In genomic region chr6:158798311-158798710, GRCh38 we compare ENCODE assay signal across 14 cellular contexts. TPM values are rescaled to one million over a fixed set of nuclear protein-coding genes. Genes with fewer than 3 reads are reported as not detected.
DNase-seq lines count a peak whose midpoint lies in the region; ATAC-seq and TF ChIP-seq lines count a peak whose summit lies in the region.
"Had no signal": no experiment of that assay in that cellular context is flagged by ENCODE, and none has a peak within 500 bp of the region (broad histone marks: within the 10 kb centered on the region; RNA-seq: fewer than 3 reads in every experiment).

No MANE protein-coding gene starts in this region.

- H3K36me3 Mint-ChIP-seq in endodermal cell (ENCODE audit: low read depth): peaks cover 22% of the 10 kb centered on the region
- peaks cover 19% of the 10 kb centered on the region for H3K36me3 Mint-ChIP-seq in stimulated activated memory B cell treated with anti-CD40 and anti-IgM and Interleukin-4, amounts not matched to agents 10 μg/mL and 1 μg/mL and 100 μg/mL, for 72 hours

- no peak overlapping the region for H3K4me3 ChIP-seq in SK-N-SH (ENCODE audit: low read depth in 2 of 2, low read length in 1 of 2)
- H3K4me3 ChIP-seq in OCI-LY7 (ENCODE audit: low read depth, low read length, poor library complexity, severe bottlenecking): no peak overlapping the region
- H3K4me3 ChIP-seq in endodermal cell (ENCODE audit: low read length): no peak overlapping the region
- H3K4me3 ChIP-seq: MG63, sigmoid colon had no signal

- intact Hi-C loops in OCI-LY7 (cut with micrococcal nuclease; ENCODE audit: unreplicated experiment): loop anchor here (10.0 kb wide), 1 partner anchor 94 kb away; no protein-coding TSS in a partner anchor

- CTCF ChIA-PET in SK-N-SH (lab: Yijun Ruan, JAX): interaction anchor here (1.3 to 2.2 kb wide), 4 partner anchors 9 to 80 kb away, joined by 3 to 7 read pairs (median 4); no protein-coding TSS in a partner anchor
- CTCF ChIA-PET in OCI-LY7 (lab: Charles Lee; ENCODE audit: unreplicated experiment): interaction anchor here (1.4 kb wide), 1 partner anchor 11 kb away, joined by 4 read pairs; no protein-coding TSS in a partner anchor

- H3K79me2 ChIP-seq in SK-N-SH (ENCODE audit: insufficient read depth) (peaks cover 100% of the 10 kb centered on the region), OCI-LY7 (ENCODE audit: insufficient read depth, low read depth, low read length) (peaks cover 100% of the 10 kb centered on the region)

- H3K9ac ChIP-seq in SK-N-SH: no peak overlapping the region
- no peak overlapping the region for H3K9ac ChIP-seq in endodermal cell (ENCODE audit: extremely low read depth, low read length, poor library complexity, severe bottlenecking)

- no peaks in the 10 kb centered on the region for H3K27me3 ChIP-seq in SK-N-SH (ENCODE audit: insufficient read depth)
- H3K27me3 ChIP-seq in endodermal cell (ENCODE audit: control insufficient read depth, insufficient read depth, low read length, poor library complexity, severe bottlenecking): no peaks in the 10 kb centered on the region
- H3K27me3 ChIP-seq: MG63, sigmoid colon had no signal

- peaks cover 60% of the 10 kb centered on the region for H3K4me1 Mint-ChIP-seq in endodermal cell
- H3K4me1 Mint-ChIP-seq in stimulated activated memory B cell treated with anti-CD40 and anti-IgM and Interleukin-4, amounts not matched to agents 10 μg/mL and 1 μg/mL and 100 μg/mL, for 72 hours: peaks cover 86% of the 10 kb centered on the region

- peaks cover 28 to 32% of the 10 kb centered on the region in 2 experiments; a peak in 3 of 4 replicates for H3K4me1 ChIP-seq in SK-N-SH (ENCODE audit: control insufficient read depth in 1 of 2, insufficient read depth in 2 of 2, low read depth in 1 of 2, low read length in 1 of 2)
- peaks cover 99% of the 10 kb centered on the region for H3K4me1 ChIP-seq in OCI-LY7 (ENCODE audit: insufficient read depth, low read length, poor library complexity, severe bottlenecking)
- peaks cover 9% of the 10 kb centered on the region for H3K4me1 ChIP-seq in endodermal cell (ENCODE audit: control insufficient read depth, insufficient read depth, low read length)

- ATAC-seq in SK-N-SH treated with all-trans-retinoic acid at 6 μM for 48 hours (no peak), HG03469 (IDR thresholded peaks at IDR 0.05; ENCODE audit: unreplicated experiment) (no peak), GM18873 (IDR thresholded peaks at IDR 0.05; ENCODE audit: low FRiP score, unreplicated experiment) (no peak)
- peak; percentile 89 for ATAC-seq in stimulated activated memory B cell treated with anti-CD40 and anti-IgM and Interleukin-4, amounts not matched to agents 10 μg/mL and 1 μg/mL and 100 μg/mL, for 72 hours

- H2AFZ ChIP-seq in SK-N-SH (ENCODE audit: low read depth): no peak overlapping the region
- no peak overlapping the region for H2AFZ ChIP-seq in OCI-LY7 (ENCODE audit: low read length)

- H3K9me2 ChIP-seq in SK-N-SH (no peaks in the 10 kb centered on the region), OCI-LY7 (ENCODE audit: insufficient read depth, low read length) (no peaks in the 10 kb centered on the region)

- H3K4me2 ChIP-seq in SK-N-SH (0 out of 2 replicates have a peak overlapping the region, but pooled peaks have one; percentile 10), OCI-LY7 (ENCODE audit: low read length) (peak overlapping the region; percentile 77)

- H3K9me3 Mint-ChIP-seq in endodermal cell: no peaks in the 10 kb centered on the region
- no peaks in the 10 kb centered on the region for H3K9me3 Mint-ChIP-seq in stimulated activated memory B cell treated with anti-CD40 and anti-IgM and Interleukin-4, amounts not matched to agents 10 μg/mL and 1 μg/mL and 100 μg/mL, for 72 hours

- H3K27me3 Mint-ChIP-seq in endodermal cell (ENCODE audit: insufficient read depth): no peaks in the 10 kb centered on the region
- no peaks in the 10 kb centered on the region for H3K27me3 Mint-ChIP-seq in stimulated activated memory B cell treated with anti-CD40 and anti-IgM and Interleukin-4, amounts not matched to agents 10 μg/mL and 1 μg/mL and 100 μg/mL, for 72 hours

- DNase-seq in SK-N-SH (no peak), OCI-LY7 (ENCODE audit: low spot score) (no peak), endodermal cell (peak; percentile 44), activated T-cell treated with anti-CD3 and anti-CD28 coated beads for 4 hours (no peak)
- DNase-seq: cortex of kidney, GDM1, HCEC 1CT, NCI-H510A treated with DMSO at 0.1 percent for 48 hours, sigmoid colon had no signal

- H3K36me3 ChIP-seq in SK-N-SH (replicated peaks in 1 of 2; ENCODE audit: control insufficient read depth in 1 of 2, insufficient read depth in 2 of 2, low read length in 1 of 2) (no peaks in the 10 kb centered on the region), OCI-LY7 (ENCODE audit: insufficient read depth, low read length) (peaks cover 97% of the 10 kb centered on the region), endodermal cell (ENCODE audit: control insufficient read depth, insufficient read depth, low read length) (peaks cover 63% of the 10 kb centered on the region)
- H3K36me3 ChIP-seq: sigmoid colon had no signal

- POLR2A ChIA-PET in SK-N-SH (lab: Yijun Ruan, JAX): no interaction called here
- POLR2A ChIA-PET in OCI-LY7 (lab: Charles Lee): interaction anchor here (0.5 to 11.9 kb wide), 10 partner anchors 9 to 409 kb away, joined by 3 to 155 read pairs (median 4); no protein-coding TSS in a partner anchor

- H3K27ac ChIP-seq in SK-N-SH (ENCODE audit: low read depth in 2 of 2, low read length in 1 of 2): peak overlapping the region; percentile 20 to 97; a peak in 3 of 4 replicates
- peak overlapping the region; percentile 62 for H3K27ac ChIP-seq in OCI-LY7 (ENCODE audit: low read depth, low read length, poor library complexity, severe bottlenecking)
- H3K27ac ChIP-seq in endodermal cell (ENCODE audit: low read depth, low read length): peak overlapping the region; percentile 40

- no peak for TF ChIP-seq CTCF in SK-N-SH (IDR thresholded peaks at IDR 0.05)
- no peak for TF ChIP-seq CTCF in OCI-LY7 (conservative IDR thresholded peaks at IDR 0.05; ENCODE audit: low read length)
- no peak for TF ChIP-seq CTCF in endodermal cell (conservative IDR thresholded peaks at IDR 0.05)

- BruUV-seq in OCI-LY7 (replicated peaks; lab: Mats Ljungman, UMichigan): no TSS peak

- H4K20me1 ChIP-seq in SK-N-SH (ENCODE audit: insufficient read depth): peaks cover 43% of the 10 kb centered on the region
- H4K20me1 ChIP-seq in OCI-LY7 (ENCODE audit: insufficient read depth, low read length): peaks cover 74% of the 10 kb centered on the region

- WGBS in SK-N-SH (ENCODE audit: low lambda C conversion rate): 91% methylated on average over 8 of the region's 8 CpGs
- 90 to 100% methylated on average over 2 to 8 of the region's 8 CpGs for WGBS in endodermal cell (ENCODE audit: insufficient coverage in 1 of 2, insufficient read length in 1 of 2), 2 experiments

- TF ChIP-seq EP300 in SK-N-SH (IDR thresholded peaks at IDR 0.05; ENCODE audit: borderline replicate concordance in 1 of 2, low read depth in 1 of 2, low read length in 1 of 2): no peak

- H3K27ac Mint-ChIP-seq in endodermal cell: no peak overlapping the region
- H3K27ac Mint-ChIP-seq in stimulated activated memory B cell treated with anti-CD40 and anti-IgM and Interleukin-4, amounts not matched to agents 10 μg/mL and 1 μg/mL and 100 μg/mL, for 72 hours: peak overlapping the region; percentile 73

- no peaks in the 10 kb centered on the region for H3K9me3 ChIP-seq in SK-N-SH
- H3K9me3 ChIP-seq in OCI-LY7 (ENCODE audit: low read length): no peaks in the 10 kb centered on the region
- no peaks in the 10 kb centered on the region for H3K9me3 ChIP-seq in endodermal cell (ENCODE audit: control insufficient read depth, low read length)
- H3K9me3 ChIP-seq: MG63, sigmoid colon had no signal

- H3K4me3 Mint-ChIP-seq in endodermal cell: no peak overlapping the region
- H3K4me3 Mint-ChIP-seq in stimulated activated memory B cell treated with anti-CD40 and anti-IgM and Interleukin-4, amounts not matched to agents 10 μg/mL and 1 μg/mL and 100 μg/mL, for 72 hours: peak overlapping the region; percentile 51

- no peak for TF ChIP-seq RAD21 in SK-N-SH (IDR thresholded peaks at IDR 0.05; ENCODE audit: low read length)

- peaks cover 12% of the 10 kb centered on the region for H3F3A ChIP-seq in SK-N-SH (replicated peaks; ENCODE audit: insufficient read depth)

TF ChIP-seq in SK-N-SH treated with all-trans-retinoic acid at 6 μM for 48 hours, 23 proteins besides CTCF, POLR2A, EP300 and RAD21:
- TF ChIP-seq, protein P1, sequence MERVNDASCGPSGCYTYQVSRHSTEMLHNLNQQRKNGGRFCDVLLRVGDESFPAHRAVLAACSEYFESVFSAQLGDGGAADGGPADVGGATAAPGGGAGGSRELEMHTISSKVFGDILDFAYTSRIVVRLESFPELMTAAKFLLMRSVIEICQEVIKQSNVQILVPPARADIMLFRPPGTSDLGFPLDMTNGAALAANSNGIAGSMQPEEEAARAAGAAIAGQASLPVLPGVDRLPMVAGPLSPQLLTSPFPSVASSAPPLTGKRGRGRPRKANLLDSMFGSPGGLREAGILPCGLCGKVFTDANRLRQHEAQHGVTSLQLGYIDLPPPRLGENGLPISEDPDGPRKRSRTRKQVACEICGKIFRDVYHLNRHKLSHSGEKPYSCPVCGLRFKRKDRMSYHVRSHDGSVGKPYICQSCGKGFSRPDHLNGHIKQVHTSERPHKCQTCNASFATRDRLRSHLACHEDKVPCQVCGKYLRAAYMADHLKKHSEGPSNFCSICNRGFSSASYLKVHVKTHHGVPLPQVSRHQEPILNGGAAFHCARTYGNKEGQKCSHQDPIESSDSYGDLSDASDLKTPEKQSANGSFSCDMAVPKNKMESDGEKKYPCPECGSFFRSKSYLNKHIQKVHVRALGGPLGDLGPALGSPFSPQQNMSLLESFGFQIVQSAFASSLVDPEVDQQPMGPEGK (CRISPR knock-in tag; IDR thresholded peaks at IDR 0.05; ENCODE audit: borderline replicate concordance): no peak
- TF ChIP-seq RARB (CRISPR knock-in tag; IDR thresholded peaks at IDR 0.05): no peak
TF ChIP-seq in SK-N-SH treated with all-trans-retinoic acid at 6 μM for 48 hours: peak in this region for 0.

RNA-seq across cellular contexts. Expression of gene EZR, which starts 20.9 kb away (rescaled TPM):
- polyA plus RNA-seq in SK-N-SH (2012; rRNA removed): 84.3 and 92.0 TPM in 2 replicates
- polyA plus RNA-seq in SK-N-SH (2012; cell fraction: cytosol; rRNA removed): 62.4 and 69.7 TPM in 2 replicates
- 75.6 and 84.7 TPM in 2 replicates for polyA plus RNA-seq in SK-N-SH (2012; cell fraction: nucleus; rRNA removed)
- 268 and 360 TPM in 2 replicates for total RNA-seq in OCI-LY7 (2014; rRNA removed; shearing (Covaris generic))
- total RNA-seq in OCI-LY7 (2022) (415 and 440 TPM in 2 replicates), endodermal cell (100 to 1,000 TPM; 145 to 209 TPM)
- 118 TPM for polyA plus RNA-seq in endodermal cell (2013, experiment 1 of 2)
- polyA plus RNA-seq in endodermal cell (2013, experiment 2 of 2): 115 TPM
